15 cellular contexts compared by ENCODE assay signal in the genomic region with DNA sequence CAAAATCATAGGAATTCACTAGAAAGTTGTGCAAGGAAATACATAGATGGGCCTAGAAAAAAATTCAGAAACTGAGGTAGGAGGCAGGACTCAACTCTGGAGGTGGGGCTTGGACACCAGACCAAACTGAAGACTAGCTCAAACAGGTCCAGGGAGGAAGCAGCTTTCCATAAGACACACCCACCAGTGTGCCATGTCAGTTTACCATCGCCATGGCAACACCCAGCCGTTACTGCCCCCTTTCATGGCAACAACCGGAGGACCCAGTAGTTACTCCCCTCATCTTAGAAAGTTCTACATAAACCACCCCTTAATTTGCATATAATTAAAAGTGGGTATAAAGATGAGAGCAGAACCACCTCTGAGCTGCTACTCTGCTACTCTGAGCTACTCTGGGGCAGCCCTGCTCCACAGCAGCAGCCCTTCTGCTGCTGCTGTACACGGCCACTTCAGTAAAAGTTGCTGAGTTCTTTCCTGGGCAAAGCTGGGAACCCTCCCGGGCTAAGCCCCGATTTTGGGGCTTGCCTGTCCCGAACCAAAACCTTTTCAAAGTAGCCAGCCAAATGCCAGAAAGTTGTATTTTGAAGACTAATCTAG. TPM values are rescaled to one million over a fixed set of nuclear protein-coding genes. Genes with fewer than 3 reads are reported as not detected.
"Had no signal": no experiment of that assay in that cellular context is flagged by ENCODE, and none has a peak within 500 bp of the region (broad histone marks: within the 10 kb centered on the region; RNA-seq: fewer than 3 reads in every experiment).

No MANE protein-coding gene starts in this region.

- ATAC-seq: gastroesophageal sphincter; left colon; lower lobe of right lung; stimulated activated memory B cell treated with anti-CD40 and anti-IgM and Interleukin-4, amounts not matched to agents 10 μg/mL and 1 μg/mL and 100 μg/mL, for 72 hours had no signal

- H3K4me3 ChIP-seq: gastroesophageal sphincter, lower lobe of right lung, tibial artery had no signal

- H2AFZ ChIP-seq: parathyroid adenoma had no signal

- FAIRE-seq: astrocyte, bronchial epithelial cell, endometrium had no signal

- H3K27me3 ChIP-seq: gastroesophageal sphincter, tibial artery had no signal

- H3K36me3 ChIP-seq: gastroesophageal sphincter, lower lobe of right lung, tibial artery had no signal

- DNase-seq: activated CD4-positive, CD25-positive, alpha-beta regulatory T cell treated with anti-CD3 and anti-CD28 coated beads, Interleukin-2, amount 50 U/mL, for 72 hours; activated naive CD4-positive, alpha-beta T cell treated with Interleukin-2 at 50 U/mL for 16 hours; activated T-cell treated with anti-CD3 and anti-CD28 coated beads for 4 hours; left colon; lower lobe of right lung; naive B cell; retina; stimulated activated CD4-positive, alpha-beta T cell treated with anti-CD3 and anti-CD28 coated beads, Interleukin-2, amount 100 ng/mL, for 48 hours; tibial artery had no signal

- H3K27ac ChIP-seq: gastroesophageal sphincter, lower lobe of right lung, parathyroid adenoma, tibial artery had no signal

- H3K79me2 ChIP-seq: parathyroid adenoma had no signal

- H3K4me1 ChIP-seq: gastroesophageal sphincter, lower lobe of right lung, parathyroid adenoma, tibial artery had no signal

- H3K9ac ChIP-seq: parathyroid adenoma had no signal

RNA-seq across cellular contexts. Expression of a gene that starts 30.8 kb away (rescaled TPM):
- total RNA-seq: astrocyte had no signal
